1 cellular context compared by ENCODE assay signal in the genomic region with DNA sequence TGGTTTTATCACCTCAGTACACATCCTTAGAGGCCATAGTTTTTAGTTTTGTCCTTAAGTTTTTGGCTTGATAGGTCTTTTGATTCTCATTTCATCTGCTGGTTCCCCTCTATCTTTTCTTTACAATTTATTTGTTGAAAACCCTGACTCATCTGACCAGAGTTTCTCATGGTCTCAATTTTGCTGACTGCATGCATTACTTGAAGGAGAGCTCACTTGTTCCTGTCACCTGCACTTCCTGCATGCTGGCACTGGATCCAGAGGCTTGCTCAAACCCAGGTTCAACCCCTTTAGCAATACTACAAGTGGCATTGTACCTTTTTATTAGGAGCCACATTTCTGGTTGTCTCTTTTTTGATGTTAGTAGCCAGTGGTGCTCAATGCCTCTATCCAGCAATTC.
TF ChIP-seq lines count a peak whose summit lies in the region.

No MANE protein-coding gene starts in this region.

TF ChIP-seq in GM23338, 12 proteins besides CTCF, POLR2A, EP300 and RAD21:
- TF ChIP-seq, protein P1, sequence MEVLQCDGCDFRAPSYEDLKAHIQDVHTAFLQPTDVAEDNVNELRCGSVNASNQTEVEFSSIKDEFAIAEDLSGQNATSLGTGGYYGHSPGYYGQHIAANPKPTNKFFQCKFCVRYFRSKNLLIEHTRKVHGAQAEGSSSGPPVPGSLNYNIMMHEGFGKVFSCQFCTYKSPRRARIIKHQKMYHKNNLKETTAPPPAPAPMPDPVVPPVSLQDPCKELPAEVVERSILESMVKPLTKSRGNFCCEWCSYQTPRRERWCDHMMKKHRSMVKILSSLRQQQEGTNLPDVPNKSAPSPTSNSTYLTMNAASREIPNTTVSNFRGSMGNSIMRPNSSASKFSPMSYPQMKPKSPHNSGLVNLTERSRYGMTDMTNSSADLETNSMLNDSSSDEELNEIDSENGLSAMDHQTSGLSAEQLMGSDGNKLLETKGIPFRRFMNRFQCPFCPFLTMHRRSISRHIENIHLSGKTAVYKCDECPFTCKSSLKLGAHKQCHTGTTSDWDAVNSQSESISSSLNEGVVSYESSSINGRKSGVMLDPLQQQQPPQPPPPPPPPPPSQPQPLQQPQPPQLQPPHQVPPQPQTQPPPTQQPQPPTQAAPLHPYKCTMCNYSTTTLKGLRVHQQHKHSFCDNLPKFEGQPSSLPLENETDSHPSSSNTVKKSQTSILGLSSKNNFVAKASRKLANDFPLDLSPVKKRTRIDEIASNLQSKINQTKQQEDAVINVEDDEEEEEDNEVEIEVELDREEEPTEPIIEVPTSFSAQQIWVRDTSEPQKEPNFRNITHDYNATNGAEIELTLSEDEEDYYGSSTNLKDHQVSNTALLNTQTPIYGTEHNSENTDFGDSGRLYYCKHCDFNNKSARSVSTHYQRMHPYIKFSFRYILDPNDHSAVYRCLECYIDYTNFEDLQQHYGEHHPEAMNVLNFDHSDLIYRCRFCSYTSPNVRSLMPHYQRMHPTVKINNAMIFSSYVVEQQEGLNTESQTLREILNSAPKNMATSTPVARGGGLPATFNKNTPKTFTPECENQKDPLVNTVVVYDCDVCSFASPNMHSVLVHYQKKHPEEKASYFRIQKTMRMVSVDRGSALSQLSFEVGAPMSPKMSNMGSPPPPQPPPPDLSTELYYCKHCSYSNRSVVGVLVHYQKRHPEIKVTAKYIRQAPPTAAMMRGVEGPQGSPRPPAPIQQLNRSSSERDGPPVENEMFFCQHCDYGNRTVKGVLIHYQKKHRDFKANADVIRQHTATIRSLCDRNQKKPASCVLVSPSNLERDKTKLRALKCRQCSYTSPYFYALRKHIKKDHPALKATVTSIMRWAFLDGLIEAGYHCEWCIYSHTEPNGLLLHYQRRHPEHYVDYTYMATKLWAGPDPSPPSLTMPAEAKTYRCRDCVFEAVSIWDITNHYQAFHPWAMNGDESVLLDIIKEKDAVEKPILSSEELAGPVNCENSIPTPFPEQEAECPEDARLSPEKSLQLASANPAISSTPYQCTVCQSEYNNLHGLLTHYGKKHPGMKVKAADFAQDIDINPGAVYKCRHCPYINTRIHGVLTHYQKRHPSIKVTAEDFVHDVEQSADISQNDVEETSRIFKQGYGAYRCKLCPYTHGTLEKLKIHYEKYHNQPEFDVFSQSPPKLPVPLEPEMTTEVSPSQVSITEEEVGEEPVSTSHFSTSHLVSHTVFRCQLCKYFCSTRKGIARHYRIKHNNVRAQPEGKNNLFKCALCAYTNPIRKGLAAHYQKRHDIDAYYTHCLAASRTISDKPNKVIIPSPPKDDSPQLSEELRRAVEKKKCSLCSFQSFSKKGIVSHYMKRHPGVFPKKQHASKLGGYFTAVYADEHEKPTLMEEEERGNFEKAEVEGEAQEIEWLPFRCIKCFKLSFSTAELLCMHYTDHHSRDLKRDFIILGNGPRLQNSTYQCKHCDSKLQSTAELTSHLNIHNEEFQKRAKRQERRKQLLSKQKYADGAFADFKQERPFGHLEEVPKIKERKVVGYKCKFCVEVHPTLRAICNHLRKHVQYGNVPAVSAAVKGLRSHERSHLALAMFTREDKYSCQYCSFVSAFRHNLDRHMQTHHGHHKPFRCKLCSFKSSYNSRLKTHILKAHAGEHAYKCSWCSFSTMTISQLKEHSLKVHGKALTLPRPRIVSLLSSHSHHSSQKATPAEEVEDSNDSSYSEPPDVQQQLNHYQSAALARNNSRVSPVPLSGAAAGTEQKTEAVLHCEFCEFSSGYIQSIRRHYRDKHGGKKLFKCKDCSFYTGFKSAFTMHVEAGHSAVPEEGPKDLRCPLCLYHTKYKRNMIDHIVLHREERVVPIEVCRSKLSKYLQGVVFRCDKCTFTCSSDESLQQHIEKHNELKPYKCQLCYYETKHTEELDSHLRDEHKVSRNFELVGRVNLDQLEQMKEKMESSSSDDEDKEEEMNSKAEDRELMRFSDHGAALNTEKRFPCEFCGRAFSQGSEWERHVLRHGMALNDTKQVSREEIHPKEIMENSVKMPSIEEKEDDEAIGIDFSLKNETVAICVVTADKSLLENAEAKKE (CRISPR knock-in tag; IDR thresholded peaks at IDR 0.05), result no peak
- TF ChIP-seq ZNF331 (CRISPR knock-in tag; IDR thresholded peaks at IDR 0.05; ENCODE audit: low read depth) (no peak), ZNF114 (CRISPR knock-in tag; IDR thresholded peaks at IDR 0.05) (no peak), CREB1 (CRISPR knock-in tag; IDR thresholded peaks at IDR 0.05; ENCODE audit: low read depth) (no peak), EZH2phosphoT487 (IDR thresholded peaks at IDR 0.05; ENCODE audit: unreplicated experiment) (no peak), JUNB (IDR thresholded peaks at IDR 0.05; ENCODE audit: unreplicated experiment) (no peak), STAT1 (IDR thresholded peaks at IDR 0.05; ENCODE audit: unreplicated experiment) (no peak), NANOG (IDR thresholded peaks at IDR 0.05; ENCODE audit: borderline replicate concordance) (no peak), POLR2AphosphoS5 (IDR thresholded peaks at IDR 0.05; ENCODE audit: low read depth) (no peak), ETS1 (IDR thresholded peaks at IDR 0.05) (no peak), EZH2 (IDR thresholded peaks at IDR 0.05; ENCODE audit: low read depth, unreplicated experiment) (no peak)
- TF ChIP-seq, protein P2, sequence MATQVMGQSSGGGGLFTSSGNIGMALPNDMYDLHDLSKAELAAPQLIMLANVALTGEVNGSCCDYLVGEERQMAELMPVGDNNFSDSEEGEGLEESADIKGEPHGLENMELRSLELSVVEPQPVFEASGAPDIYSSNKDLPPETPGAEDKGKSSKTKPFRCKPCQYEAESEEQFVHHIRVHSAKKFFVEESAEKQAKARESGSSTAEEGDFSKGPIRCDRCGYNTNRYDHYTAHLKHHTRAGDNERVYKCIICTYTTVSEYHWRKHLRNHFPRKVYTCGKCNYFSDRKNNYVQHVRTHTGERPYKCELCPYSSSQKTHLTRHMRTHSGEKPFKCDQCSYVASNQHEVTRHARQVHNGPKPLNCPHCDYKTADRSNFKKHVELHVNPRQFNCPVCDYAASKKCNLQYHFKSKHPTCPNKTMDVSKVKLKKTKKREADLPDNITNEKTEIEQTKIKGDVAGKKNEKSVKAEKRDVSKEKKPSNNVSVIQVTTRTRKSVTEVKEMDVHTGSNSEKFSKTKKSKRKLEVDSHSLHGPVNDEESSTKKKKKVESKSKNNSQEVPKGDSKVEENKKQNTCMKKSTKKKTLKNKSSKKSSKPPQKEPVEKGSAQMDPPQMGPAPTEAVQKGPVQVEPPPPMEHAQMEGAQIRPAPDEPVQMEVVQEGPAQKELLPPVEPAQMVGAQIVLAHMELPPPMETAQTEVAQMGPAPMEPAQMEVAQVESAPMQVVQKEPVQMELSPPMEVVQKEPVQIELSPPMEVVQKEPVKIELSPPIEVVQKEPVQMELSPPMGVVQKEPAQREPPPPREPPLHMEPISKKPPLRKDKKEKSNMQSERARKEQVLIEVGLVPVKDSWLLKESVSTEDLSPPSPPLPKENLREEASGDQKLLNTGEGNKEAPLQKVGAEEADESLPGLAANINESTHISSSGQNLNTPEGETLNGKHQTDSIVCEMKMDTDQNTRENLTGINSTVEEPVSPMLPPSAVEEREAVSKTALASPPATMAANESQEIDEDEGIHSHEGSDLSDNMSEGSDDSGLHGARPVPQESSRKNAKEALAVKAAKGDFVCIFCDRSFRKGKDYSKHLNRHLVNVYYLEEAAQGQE (IDR thresholded peaks at IDR 0.05; ENCODE audit: unreplicated experiment), result no peak
TF ChIP-seq in GM23338: peak in this region for 0.
